Comparison of ENCODE assay signal across 21 cellular contexts in the genomic region with DNA sequence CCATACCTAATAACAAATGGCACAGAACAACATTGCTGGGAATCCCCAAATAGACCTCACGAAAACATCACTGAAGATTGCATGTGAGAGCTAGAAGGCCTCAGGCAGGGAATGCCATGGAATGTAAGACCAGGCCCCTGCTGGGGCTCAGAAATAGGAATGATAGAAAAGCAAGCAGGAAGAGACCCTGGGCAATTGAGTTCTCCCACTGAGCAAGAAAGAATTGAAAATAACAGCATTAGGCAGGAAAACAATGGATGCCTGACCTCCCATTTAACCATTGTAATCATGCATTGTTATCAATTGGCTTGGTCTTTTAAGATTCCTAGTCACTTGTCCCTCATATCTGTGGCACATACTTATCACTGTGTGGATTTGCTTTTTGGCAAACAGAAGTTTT.
A peak's percentile ranks its signal among the peaks of the same experiment; 100 is the strongest.
DNase-seq lines count a peak whose midpoint lies in the region; ATAC-seq and TF ChIP-seq lines count a peak whose summit lies in the region.
"Had no signal": no experiment of that assay in that cellular context is flagged by ENCODE, and none has a peak within 500 bp of the region (broad histone marks: within the 10 kb centered on the region; RNA-seq: fewer than 3 reads in every experiment).

No MANE protein-coding gene starts in this region.

- peaks cover 26% of the 10 kb centered on the region for H3K4me1 ChIP-seq in GM23338 (ENCODE audit: insufficient read depth)

- peaks cover 17% of the 10 kb centered on the region; the same call in 2 of the 3 replicates for H3K9me3 Mint-ChIP-seq in GM23338
- H3K9me3 Mint-ChIP-seq in endothelial cell (ENCODE audit: unreplicated experiment), result no peaks in the 10 kb centered on the region

- peak overlapping the region; percentile 98 for H3K27ac ChIP-seq in GM23338 (ENCODE audit: low read depth)

- ATAC-seq in GM23338 (peak; percentile 96), GM18868 (IDR thresholded peaks at IDR 0.05; ENCODE audit: unreplicated experiment) (no peak)

- TF ChIP-seq CTCF in GM23338 (conservative IDR thresholded peaks at IDR 0.05; ENCODE audit: low read depth in 2 of 2), result no peak
- TF ChIP-seq CTCF in endothelial cell (IDR thresholded peaks at IDR 0.05; ENCODE audit: unreplicated experiment), result no peak

- H3K27me3 Mint-ChIP-seq in GM23338 (ENCODE audit: insufficient read depth, low read depth, poor library complexity), result peaks cover 7% of the 10 kb centered on the region
- no peaks in the 10 kb centered on the region for H3K27me3 Mint-ChIP-seq in endothelial cell (ENCODE audit: unreplicated experiment)
- H3K27me3 Mint-ChIP-seq: B cell had no signal

- no peaks in the 10 kb centered on the region for H3K79me2 ChIP-seq in GM23338 (replicated peaks; ENCODE audit: insufficient read depth)

- no peak overlapping the region for H3K4me2 ChIP-seq in GM23338

- H3K4me3 Mint-ChIP-seq in GM23338 (no peak overlapping the region), endothelial cell (ENCODE audit: unreplicated experiment) (no peak overlapping the region)
- H3K4me3 Mint-ChIP-seq: B cell had no signal

- in situ Hi-C loops in G401 (cut with HindIII; ENCODE audit: low sequenced_read_pairs), result no loop called here

- H3K36me3 ChIP-seq in GM23338 (ENCODE audit: insufficient read depth), result no peaks in the 10 kb centered on the region

- H3K27me3 ChIP-seq in GM23338 (ENCODE audit: insufficient read depth), result no peaks in the 10 kb centered on the region

- H3K27ac Mint-ChIP-seq in GM23338, result peak overlapping the region; percentile 94
- peak overlapping the region; percentile 75 for H3K27ac Mint-ChIP-seq in endothelial cell (ENCODE audit: unreplicated experiment)
- H3K27ac Mint-ChIP-seq: B cell had no signal

- H3K4me3 ChIP-seq in GM23338, result no peak overlapping the region

- H3K4me1 Mint-ChIP-seq in GM23338 (peaks cover 42% of the 10 kb centered on the region), endothelial cell (ENCODE audit: unreplicated experiment) (peaks cover 16% of the 10 kb centered on the region)
- H3K4me1 Mint-ChIP-seq: B cell had no signal

- H2AFZ ChIP-seq in GM23338, result no peak overlapping the region

- H3F3A ChIP-seq in GM23338 (replicated peaks; ENCODE audit: low read depth), result no peaks in the 10 kb centered on the region

- no peaks in the 10 kb centered on the region for H3K9me2 ChIP-seq in GM23338 (ENCODE audit: insufficient read depth)

- H3K36me3 Mint-ChIP-seq in GM23338 (ENCODE audit: low read depth), result peaks cover 50% of the 10 kb centered on the region
- no peaks in the 10 kb centered on the region for H3K36me3 Mint-ChIP-seq in endothelial cell (ENCODE audit: low read depth, unreplicated experiment)

- H4K20me1 ChIP-seq in GM23338 (replicated peaks; ENCODE audit: insufficient read depth), result no peaks in the 10 kb centered on the region

- DNase-seq in GM23338 (ENCODE audit: low spot score) (peak; percentile 91), NCI-H146 treated with DMSO at 0.1 percent for 48 hours (lab: John Stamatoyannopoulos, UW; ENCODE audit: unreplicated experiment) (peak; percentile 38), endothelial cell (ENCODE audit: low spot score) (no peak), iPS-NIHi7 (ENCODE audit: extremely low spot score) (peak; percentile 68), G401 (ENCODE audit: low spot score) (no peak), NCI-H510A (lab: John Stamatoyannopoulos, UW) (no peak), NCI-H2227 (lab: John Stamatoyannopoulos, UW; ENCODE audit: unreplicated experiment) (no peak)
- DNase-seq: DND-41, GDM1, Kasumi-1, MM.1S, NCI-H1092, NCI-H1436 treated with DMSO at 0.1 percent for 48 hours, NCI-H2081, NCI-H2171 treated with DMSO at 0.1 percent for 48 hours, NCI-H446 treated with DMSO at 0.1 percent for 48 hours, NCI-H774, OCI-M1, Right ventricle myocardium superior had no signal

TF ChIP-seq in GM23338, 12 proteins besides CTCF, POLR2A, EP300 and RAD21 (continues in another document):
- TF ChIP-seq POLR2AphosphoS5 (IDR thresholded peaks at IDR 0.05; ENCODE audit: low read depth) (no peak), ZNF331 (CRISPR knock-in tag; IDR thresholded peaks at IDR 0.05; ENCODE audit: low read depth) (no peak), ZNF114 (CRISPR knock-in tag; IDR thresholded peaks at IDR 0.05) (no peak), NANOG (IDR thresholded peaks at IDR 0.05; ENCODE audit: borderline replicate concordance) (peak; percentile 97), EZH2phosphoT487 (IDR thresholded peaks at IDR 0.05; ENCODE audit: unreplicated experiment) (no peak), STAT1 (IDR thresholded peaks at IDR 0.05; ENCODE audit: unreplicated experiment) (no peak), CREB1 (CRISPR knock-in tag; IDR thresholded peaks at IDR 0.05; ENCODE audit: low read depth) (no peak), EZH2 (IDR thresholded peaks at IDR 0.05; ENCODE audit: low read depth, unreplicated experiment) (no peak)
- TF ChIP-seq, protein P1, sequence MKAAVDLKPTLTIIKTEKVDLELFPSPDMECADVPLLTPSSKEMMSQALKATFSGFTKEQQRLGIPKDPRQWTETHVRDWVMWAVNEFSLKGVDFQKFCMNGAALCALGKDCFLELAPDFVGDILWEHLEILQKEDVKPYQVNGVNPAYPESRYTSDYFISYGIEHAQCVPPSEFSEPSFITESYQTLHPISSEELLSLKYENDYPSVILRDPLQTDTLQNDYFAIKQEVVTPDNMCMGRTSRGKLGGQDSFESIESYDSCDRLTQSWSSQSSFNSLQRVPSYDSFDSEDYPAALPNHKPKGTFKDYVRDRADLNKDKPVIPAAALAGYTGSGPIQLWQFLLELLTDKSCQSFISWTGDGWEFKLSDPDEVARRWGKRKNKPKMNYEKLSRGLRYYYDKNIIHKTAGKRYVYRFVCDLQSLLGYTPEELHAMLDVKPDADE (IDR thresholded peaks at IDR 0.05), result peak; percentile 67; the same call in 1 of the 2 replicates
- TF ChIP-seq, protein P2, sequence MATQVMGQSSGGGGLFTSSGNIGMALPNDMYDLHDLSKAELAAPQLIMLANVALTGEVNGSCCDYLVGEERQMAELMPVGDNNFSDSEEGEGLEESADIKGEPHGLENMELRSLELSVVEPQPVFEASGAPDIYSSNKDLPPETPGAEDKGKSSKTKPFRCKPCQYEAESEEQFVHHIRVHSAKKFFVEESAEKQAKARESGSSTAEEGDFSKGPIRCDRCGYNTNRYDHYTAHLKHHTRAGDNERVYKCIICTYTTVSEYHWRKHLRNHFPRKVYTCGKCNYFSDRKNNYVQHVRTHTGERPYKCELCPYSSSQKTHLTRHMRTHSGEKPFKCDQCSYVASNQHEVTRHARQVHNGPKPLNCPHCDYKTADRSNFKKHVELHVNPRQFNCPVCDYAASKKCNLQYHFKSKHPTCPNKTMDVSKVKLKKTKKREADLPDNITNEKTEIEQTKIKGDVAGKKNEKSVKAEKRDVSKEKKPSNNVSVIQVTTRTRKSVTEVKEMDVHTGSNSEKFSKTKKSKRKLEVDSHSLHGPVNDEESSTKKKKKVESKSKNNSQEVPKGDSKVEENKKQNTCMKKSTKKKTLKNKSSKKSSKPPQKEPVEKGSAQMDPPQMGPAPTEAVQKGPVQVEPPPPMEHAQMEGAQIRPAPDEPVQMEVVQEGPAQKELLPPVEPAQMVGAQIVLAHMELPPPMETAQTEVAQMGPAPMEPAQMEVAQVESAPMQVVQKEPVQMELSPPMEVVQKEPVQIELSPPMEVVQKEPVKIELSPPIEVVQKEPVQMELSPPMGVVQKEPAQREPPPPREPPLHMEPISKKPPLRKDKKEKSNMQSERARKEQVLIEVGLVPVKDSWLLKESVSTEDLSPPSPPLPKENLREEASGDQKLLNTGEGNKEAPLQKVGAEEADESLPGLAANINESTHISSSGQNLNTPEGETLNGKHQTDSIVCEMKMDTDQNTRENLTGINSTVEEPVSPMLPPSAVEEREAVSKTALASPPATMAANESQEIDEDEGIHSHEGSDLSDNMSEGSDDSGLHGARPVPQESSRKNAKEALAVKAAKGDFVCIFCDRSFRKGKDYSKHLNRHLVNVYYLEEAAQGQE (IDR thresholded peaks at IDR 0.05; ENCODE audit: unreplicated experiment), result no peak

Comparison
In these comparisons a context has a peak if more than half of its experiments do, and no peak if none do; other contexts are left out.
1. DNase-seq: peak in GM23338 (single experiment), NCI-H146 treated with DMSO at 0.1 percent for 48 hours (single experiment) and iPS-NIHi7 (single experiment); none in endothelial cell (single experiment), G401 (single experiment), NCI-H510A (single experiment) and NCI-H2227 (single experiment).